ENCODE assay signal across 18 cellular contexts in the genomic region with DNA sequence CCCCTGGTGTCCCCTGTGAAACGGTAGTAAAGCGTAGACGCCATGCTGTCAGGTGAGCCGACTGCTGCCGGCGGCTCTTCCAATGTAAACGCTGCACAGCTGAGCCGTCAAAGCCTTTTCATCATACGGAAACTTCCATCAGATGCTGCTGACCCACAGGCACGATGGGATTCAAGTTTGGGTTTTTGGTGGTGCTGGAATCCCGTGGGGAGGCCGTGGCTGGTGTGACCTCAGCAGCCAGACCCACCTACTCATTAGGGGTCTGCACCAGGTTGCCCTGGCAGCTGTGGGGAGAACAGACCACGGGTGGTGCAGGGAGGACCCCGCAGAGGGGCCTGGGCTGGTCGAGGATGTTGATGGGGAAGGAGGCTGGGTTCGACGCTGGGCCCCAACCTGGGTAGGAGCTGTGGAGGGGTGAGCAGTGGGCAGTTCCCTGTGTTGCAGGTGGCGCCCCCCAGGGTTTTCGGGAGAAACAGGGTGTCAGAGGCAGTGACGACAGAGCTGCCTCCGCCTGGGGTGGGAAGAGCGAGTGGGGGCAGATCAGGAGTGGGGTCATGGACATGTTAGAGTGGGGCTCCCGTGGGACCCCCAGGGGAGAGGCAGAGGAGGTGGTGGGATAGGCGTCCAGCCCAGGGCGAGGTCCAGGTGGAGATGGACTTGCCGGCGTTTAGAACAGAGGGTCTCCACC. TPM values are rescaled to one million over a fixed set of nuclear protein-coding genes. Genes with fewer than 3 reads are reported as not detected.
A peak's percentile ranks its signal among the peaks of the same experiment; 100 is the strongest.
DNase-seq lines count a peak whose midpoint lies in the region; ATAC-seq, FAIRE-seq and TF ChIP-seq lines count a peak whose summit lies in the region.
"Had no signal": no experiment of that assay in that cellular context is flagged by ENCODE, and none has a peak within 500 bp of the region (broad histone marks: within the 10 kb centered on the region; RNA-seq: fewer than 3 reads in every experiment).

No MANE protein-coding gene starts in this region.

- H2AFZ ChIP-seq in PC-9, result no peak overlapping the region
- H2AFZ ChIP-seq in H1 (ENCODE audit: low read length), result no peak overlapping the region

- no peak overlapping the region for H3K4ac ChIP-seq in H1 (replicated peaks; ENCODE audit: insufficient read length, low read depth, low read length)

- peaks cover 5% of the 10 kb centered on the region for H3K27me3 Mint-ChIP-seq in activated CD4-positive, alpha-beta memory T cell treated with anti-CD3 and anti-CD28 coated beads for 36 hours
- peaks cover 5% of the 10 kb centered on the region for H3K27me3 Mint-ChIP-seq in activated CD4-positive, alpha-beta memory T cell treated with anti-CD3 and anti-CD28 coated beads, Interleukin-2, amount 10 ng/mL, durations not matched to agents 7 days and 5 days
- peaks cover 6 to 13% of the 10 kb centered on the region in 2 donors for H3K27me3 Mint-ChIP-seq in stimulated activated naive B cell treated with anti-CD40 and anti-IgM and Interleukin-4, amounts not matched to agents 10 μg/mL and 1 μg/mL and 100 μg/mL, for 72 hours

- peaks cover 12% of the 10 kb centered on the region; the same call in 1 of the 2 replicates for H3F3A ChIP-seq in PC-9 (ENCODE audit: insufficient read depth, low read depth)

- H3K56ac ChIP-seq in H1 (replicated peaks; ENCODE audit: insufficient read length, low read depth, low read length), result no peak overlapping the region

- no peak for TF ChIP-seq CTCF in PC-9 (conservative IDR thresholded peaks at IDR 0.05)
- TF ChIP-seq CTCF in H1 (IDR thresholded peaks at IDR 0.05; ENCODE audit: control extremely low read depth in 1 of 3, insufficient read depth in 1 of 3, low read depth in 1 of 3, low read length in 3 of 3), result peak in 1 of 3 experiments; percentile 6; a peak in 1 of 4 replicates
- no peak for TF ChIP-seq CTCF in vagina (IDR thresholded peaks at IDR 0.05)

- H3K79me1 ChIP-seq in H1 (ENCODE audit: low read depth, low read length), result no peaks in the 10 kb centered on the region

- H3K14ac ChIP-seq in H1 (ENCODE audit: insufficient read length), result no peak overlapping the region

- no peak overlapping the region for H3K4me2 ChIP-seq in PC-9
- H3K4me2 ChIP-seq in H1 (ENCODE audit: insufficient read depth in 1 of 2, low read depth in 2 of 2, low read length in 2 of 2), result no peak overlapping the region

- TF ChIP-seq EP300 in H1 (IDR thresholded peaks at IDR 0.05; ENCODE audit: borderline replicate concordance in 1 of 2, low read depth in 2 of 2, low read length in 2 of 2), result no peak

- ATAC-seq in stimulated activated naive B cell treated with anti-CD40 and anti-IgM and Interleukin-4, amounts not matched to agents 10 μg/mL and 1 μg/mL and 100 μg/mL, for 72 hours (replicated peaks), result no peak
- ATAC-seq: HCT116, Right ventricle myocardium inferior had no signal

- H3K9me3 Mint-ChIP-seq in activated CD4-positive, alpha-beta memory T cell treated with anti-CD3 and anti-CD28 coated beads for 36 hours, result no peaks in the 10 kb centered on the region
- no peaks in the 10 kb centered on the region for H3K9me3 Mint-ChIP-seq in activated CD4-positive, alpha-beta memory T cell treated with anti-CD3 and anti-CD28 coated beads, Interleukin-2, amount 10 ng/mL, durations not matched to agents 7 days and 5 days
- H3K9me3 Mint-ChIP-seq in stimulated activated naive B cell treated with anti-CD40 and anti-IgM and Interleukin-4, amounts not matched to agents 10 μg/mL and 1 μg/mL and 100 μg/mL, for 72 hours, result no peaks in the 10 kb centered on the region

- POLR2A ChIA-PET in activated CD4-positive, alpha-beta memory T cell treated with anti-CD3 and anti-CD28 coated beads for 36 hours (lab: Charles Lee), result no interaction called here
- POLR2A ChIA-PET in activated CD4-positive, alpha-beta memory T cell treated with anti-CD3 and anti-CD28 coated beads, Interleukin-2, amount 10 ng/mL, durations not matched to agents 7 days and 5 days (lab: Charles Lee), result interaction anchor here (1.0 to 1.1 kb wide), 2 partner anchors 9 to 13 kb away, joined by 5 read pairs; no protein-coding TSS in a partner anchor
- POLR2A ChIA-PET in PC-9 (lab: Charles Lee; ENCODE audit: unreplicated experiment) (no interaction called here), H1 (lab: Charles Lee; ENCODE audit: partially characterized antibody) (interaction anchor here (2.5 to 7.7 kb wide), 3 partner anchors 11 to 75 kb away, joined by 7 to 81 read pairs (median 48); a partner anchor contains a TSS)

- DNase-seq in activated CD4-positive, alpha-beta memory T cell treated with anti-CD3 and anti-CD28 coated beads for 36 hours, result no peak
- DNase-seq in activated CD4-positive, alpha-beta memory T cell treated with anti-CD3 and anti-CD28 coated beads, Interleukin-2, amount 10 ng/mL, durations not matched to agents 7 days and 5 days, result no peak
- DNase-seq in PC-9 (no peak), H1 (ENCODE audit: low read depth in 1 of 2, low spot score in 2 of 2) (no peak), cortex of kidney (lab: John Stamatoyannopoulos, UW) (no peak), vagina (ENCODE audit: extremely low spot score in 2 of 2) (no peak)
- no peak for DNase-seq in stimulated activated naive B cell treated with anti-CD40 and anti-IgM and Interleukin-4, amounts not matched to agents 10 μg/mL and 1 μg/mL and 100 μg/mL, for 72 hours
- DNase-seq: DMS153, KBM-7, MV-4-11, NCI-H1417, NCI-H187 treated with DMSO at 0.1 percent for 48 hours, NCI-H2171, NCI-H446 treated with DMSO at 0.1 percent for 48 hours had no signal

- H3K36me3 Mint-ChIP-seq in activated CD4-positive, alpha-beta memory T cell treated with anti-CD3 and anti-CD28 coated beads for 36 hours, result peaks cover 2% of the 10 kb centered on the region
- H3K36me3 Mint-ChIP-seq in activated CD4-positive, alpha-beta memory T cell treated with anti-CD3 and anti-CD28 coated beads, Interleukin-2, amount 10 ng/mL, durations not matched to agents 7 days and 5 days (ENCODE audit: low read depth), result peaks cover 12% of the 10 kb centered on the region
- H3K36me3 Mint-ChIP-seq in stimulated activated naive B cell treated with anti-CD40 and anti-IgM and Interleukin-4, amounts not matched to agents 10 μg/mL and 1 μg/mL and 100 μg/mL, for 72 hours, result peaks cover 24 to 36% of the 10 kb centered on the region in 2 donors

- FAIRE-seq in H1 (lab: Jason Lieb, UNC), result no peak

- H2BK20ac ChIP-seq in H1 (ENCODE audit: low read length), result no peak overlapping the region

- intact Hi-C loops in activated CD4-positive, alpha-beta memory T cell treated with anti-CD3 and anti-CD28 coated beads for 36 hours (cut with micrococcal nuclease), result no loop called here
- intact Hi-C loops in PC-9 (cut with micrococcal nuclease; ENCODE audit: unreplicated experiment) (no loop called here), vagina (cut with DNase I) (no loop called here)

- no peak overlapping the region for H4K91ac ChIP-seq in H1 (replicated peaks; ENCODE audit: insufficient read length, low read length)

- H3K27ac ChIP-seq in PC-9 (no peak overlapping the region), H1 (ENCODE audit: low read depth, low read length) (no peak overlapping the region), vagina (no peak overlapping the region)
- H3K27ac ChIP-seq: C4-2B had no signal

- H2BK120ac ChIP-seq in H1 (replicated peaks; ENCODE audit: low read depth, low read length), result no peak overlapping the region

- H3K27ac Mint-ChIP-seq in activated CD4-positive, alpha-beta memory T cell treated with anti-CD3 and anti-CD28 coated beads for 36 hours, result peak overlapping the region; percentile 28
- H3K27ac Mint-ChIP-seq in activated CD4-positive, alpha-beta memory T cell treated with anti-CD3 and anti-CD28 coated beads, Interleukin-2, amount 10 ng/mL, durations not matched to agents 7 days and 5 days, result no peak overlapping the region
- peak overlapping the region; percentile 92 for H3K27ac Mint-ChIP-seq in stimulated activated naive B cell treated with anti-CD40 and anti-IgM and Interleukin-4, amounts not matched to agents 10 μg/mL and 1 μg/mL and 100 μg/mL, for 72 hours

- no peak overlapping the region for H3K4me3 Mint-ChIP-seq in activated CD4-positive, alpha-beta memory T cell treated with anti-CD3 and anti-CD28 coated beads for 36 hours
- H3K4me3 Mint-ChIP-seq in activated CD4-positive, alpha-beta memory T cell treated with anti-CD3 and anti-CD28 coated beads, Interleukin-2, amount 10 ng/mL, durations not matched to agents 7 days and 5 days, result no peak overlapping the region
- H3K4me3 Mint-ChIP-seq in stimulated activated naive B cell treated with anti-CD40 and anti-IgM and Interleukin-4, amounts not matched to agents 10 μg/mL and 1 μg/mL and 100 μg/mL, for 72 hours, result no peak overlapping the region

- H3K4me1 ChIP-seq in PC-9 (replicated peaks; ENCODE audit: insufficient read depth) (no peaks in the 10 kb centered on the region), H1 (replicated peaks in 1 of 4; ENCODE audit: control insufficient read depth in 3 of 4, insufficient read depth in 4 of 4, low read length in 3 of 4) (no peaks in the 10 kb centered on the region), vagina (peaks cover 14% of the 10 kb centered on the region)

- H3K27me3 ChIP-seq in PC-9 (ENCODE audit: insufficient read depth, low read depth) (0 out of 2 replicates have a peak, but pooled peaks cover 1% of the 10 kb centered on the region), H1 (replicated peaks in 1 of 4; ENCODE audit: control insufficient read depth in 3 of 4, extremely low read depth in 1 of 4, insufficient read depth in 3 of 4, low read length in 3 of 4) (peaks cover 0 to under 1% (median under 1%) of the 10 kb centered on the region in 4 experiments; a peak in 2 of 7 replicates), vagina (no peaks in the 10 kb centered on the region)

- no peak overlapping the region for H3K9ac ChIP-seq in H1 (replicated peaks in 1 of 4; ENCODE audit: extremely low read depth in 1 of 4, low read depth in 3 of 4, low read length in 3 of 4)

- no peak overlapping the region for H2BK5ac ChIP-seq in H1 (ENCODE audit: low read depth, low read length)

- H3K79me2 ChIP-seq in PC-9 (ENCODE audit: low read depth), result no peaks in the 10 kb centered on the region
- H3K79me2 ChIP-seq in H1 (ENCODE audit: control insufficient read depth in 1 of 2, insufficient read depth in 2 of 2, low read length in 2 of 2), result no peaks in the 10 kb centered on the region

- H2BK15ac ChIP-seq in H1 (ENCODE audit: low read length), result no peak overlapping the region

- CTCF ChIA-PET in activated CD4-positive, alpha-beta memory T cell treated with anti-CD3 and anti-CD28 coated beads for 36 hours (lab: Charles Lee), result interaction anchor here (1.8 kb wide), 1 partner anchor 25 kb away, joined by 5 read pairs; no protein-coding TSS in a partner anchor
- CTCF ChIA-PET in activated CD4-positive, alpha-beta memory T cell treated with anti-CD3 and anti-CD28 coated beads, Interleukin-2, amount 10 ng/mL, durations not matched to agents 7 days and 5 days (lab: Charles Lee), result no interaction called here
- CTCF ChIA-PET in PC-9 (lab: Charles Lee) (no interaction called here), H1 (lab: Charles Lee; ENCODE audit: partially characterized antibody) (interaction anchor here (0.9 to 1.6 kb wide), 6 partner anchors 9 to 216 kb away, joined by 3 to 4 read pairs (median 3); no protein-coding TSS in a partner anchor)

- no peak overlapping the region for H2BK12ac ChIP-seq in H1 (ENCODE audit: low read depth, low read length)

- H3K23ac ChIP-seq in H1 (ENCODE audit: insufficient read length), result no peak overlapping the region

- no peak overlapping the region for H4K5ac ChIP-seq in H1 (ENCODE audit: insufficient read length, low read depth, low read length)

- peak overlapping the region; percentile 79; the same call in 1 of the 2 replicates for H4K8ac ChIP-seq in H1 (ENCODE audit: extremely low read depth, insufficient read depth, low read length)

- 91% methylated on average over 24 of the region's 27 CpGs; no CpG with 5 or more reads in 1 of the 2 experiments for WGBS in H1 (ENCODE audit: extremely low coverage in 1 of 2, insufficient coverage in 1 of 2, insufficient read length in 1 of 2, insufficient replicate concordance in 2 of 2, low coverage in 1 of 2, low lambda C conversion rate in 2 of 2, missing lambda C conversion rate in 1 of 2), 2 experiments

- H3K4me3 ChIP-seq in PC-9, result no peak overlapping the region
- no peak overlapping the region for H3K4me3 ChIP-seq in H1 (ENCODE audit: extremely low read depth in 1 of 4, insufficient read depth in 2 of 4, low read depth in 3 of 4, low read length in 4 of 4)
- H3K4me3 ChIP-seq in vagina, result no peak overlapping the region

- no peaks in the 10 kb centered on the region for H3K23me2 ChIP-seq in H1 (ENCODE audit: low read depth, low read length)

- BruUV-seq in PC-9 (replicated peaks; lab: Mats Ljungman, UMichigan), result TSS peak; percentile 2

- peaks cover 3% of the 10 kb centered on the region for H3K4me1 Mint-ChIP-seq in activated CD4-positive, alpha-beta memory T cell treated with anti-CD3 and anti-CD28 coated beads for 36 hours (ENCODE audit: low read depth)
- H3K4me1 Mint-ChIP-seq in activated CD4-positive, alpha-beta memory T cell treated with anti-CD3 and anti-CD28 coated beads, Interleukin-2, amount 10 ng/mL, durations not matched to agents 7 days and 5 days, result no peaks in the 10 kb centered on the region
- H3K4me1 Mint-ChIP-seq in stimulated activated naive B cell treated with anti-CD40 and anti-IgM and Interleukin-4, amounts not matched to agents 10 μg/mL and 1 μg/mL and 100 μg/mL, for 72 hours, result peaks cover 12 to 15% of the 10 kb centered on the region in 2 donors

- TF ChIP-seq RAD21 in H1 (IDR thresholded peaks at IDR 0.05 in 1 of 2, conservative IDR thresholded peaks at IDR 0.05 in 1 of 2; ENCODE audit: low read depth in 2 of 2, low read length in 2 of 2), result no peak

- TF ChIP-seq POLR2A in H1 (IDR thresholded peaks at IDR 0.05; ENCODE audit: control extremely low read depth in 1 of 2, low read depth in 2 of 2, low read length in 2 of 2) (no peak), vagina (IDR thresholded peaks at IDR 0.05) (no peak)

- H3K9me3 ChIP-seq in PC-9 (ENCODE audit: insufficient read depth, low read depth) (no peaks in the 10 kb centered on the region), H1 (ENCODE audit: insufficient read depth in 2 of 2, low read depth in 1 of 2, low read length in 1 of 2) (no peaks in the 10 kb centered on the region), vagina (no peaks in the 10 kb centered on the region)

- H4K20me1 ChIP-seq in PC-9 (ENCODE audit: insufficient read depth), result no peaks in the 10 kb centered on the region; the same call in 1 of the 2 replicates
- H4K20me1 ChIP-seq in H1 (replicated peaks in 1 of 2; ENCODE audit: control insufficient read depth in 1 of 2, insufficient read depth in 2 of 2, low read length in 2 of 2), result peaks cover 0 to 6% of the 10 kb centered on the region in 2 experiments

- H3K9me2 ChIP-seq in PC-9 (ENCODE audit: insufficient read depth), result no peaks in the 10 kb centered on the region

- no peak overlapping the region for H2AK5ac ChIP-seq in H1 (ENCODE audit: low read depth, low read length)

- H3K18ac ChIP-seq in H1 (ENCODE audit: extremely low read depth, low read length), result no peak overlapping the region

- H3K36me3 ChIP-seq in PC-9 (ENCODE audit: low read depth), result no peaks in the 10 kb centered on the region
- peaks cover 3 to 33% (median 7%) of the 10 kb centered on the region in 4 experiments; a peak in 5 of 8 replicates for H3K36me3 ChIP-seq in H1 (ENCODE audit: control insufficient read depth in 2 of 4, insufficient read depth in 4 of 4, low read length in 3 of 4)
- H3K36me3 ChIP-seq in vagina, result peaks cover 0 to 18% of the 10 kb centered on the region in 2 donors

RNA-seq across cellular contexts. Expression of a gene that starts 6.6 kb away (rescaled TPM):
- total RNA-seq in activated CD4-positive, alpha-beta memory T cell treated with anti-CD3 and anti-CD28 coated beads for 36 hours, result not detected
- under 1 TPM in 1 of 2 experiments, not detected in 1; 0.08 TPM for total RNA-seq in activated CD4-positive, alpha-beta memory T cell treated with anti-CD3 and anti-CD28 coated beads, Interleukin-2, amount 10 ng/mL, durations not matched to agents 7 days and 5 days
- total RNA-seq in PC-9 (2021) (0.11 and 0.13 TPM in 2 replicates), vagina (not detected)
- 0.45 and 0.63 TPM in 2 replicates for total RNA-seq in H1 (2021; fragmentation: NEBNext Ultra II Directional; extraction: Animal tissue kit (Norgen Biotek cat#: 25700))
- 1.0 and 2.0 TPM in 2 replicates for polyA plus RNA-seq in H1 (2011; rRNA removed)
- polyA plus RNA-seq in H1 (2011; cell fraction: cytosol; rRNA removed), result 1.4 TPM
- 8.4 TPM for polyA plus RNA-seq in H1 (2011; cell fraction: nucleus; rRNA removed)
- 0.14 to 1.1 TPM (median 0.78 TPM) in 4 replicates for polyA plus RNA-seq in H1 (2012, experiment 1 of 2)
- 0.13 TPM for polyA plus RNA-seq in H1 (2012, experiment 2 of 2)
- polyA plus RNA-seq in H1 (2013, experiment 1 of 2), result 0.93 TPM
- polyA plus RNA-seq in H1 (2013, experiment 2 of 2), result 0.74 TPM
- 0.27 and 0.28 TPM in 2 replicates for polyA minus RNA-seq in H1 (2011; rRNA and poly(A)+ RNA removed)
- polyA minus RNA-seq in H1 (2011; cell fraction: cytosol; rRNA and poly(A)+ RNA removed), result 0.29 TPM
- 1.1 TPM for polyA minus RNA-seq in H1 (2011; cell fraction: nucleus; rRNA and poly(A)+ RNA removed)
- total RNA-seq: A673 had no signal

RNA-seq across cellular contexts. Expression of a gene that starts 14.1 kb away (rescaled TPM):
- 100 to 1,000 TPM; 107 to 109 TPM for total RNA-seq in activated CD4-positive, alpha-beta memory T cell treated with anti-CD3 and anti-CD28 coated beads for 36 hours
- total RNA-seq in activated CD4-positive, alpha-beta memory T cell treated with anti-CD3 and anti-CD28 coated beads, Interleukin-2, amount 10 ng/mL, durations not matched to agents 7 days and 5 days, result 100 to 1,000 TPM; 181 TPM
- total RNA-seq in PC-9 (2021) (155 and 162 TPM in 2 replicates), vagina (130 TPM)
- total RNA-seq in H1 (2021; fragmentation: NEBNext Ultra II Directional; extraction: Animal tissue kit (Norgen Biotek cat#: 25700)), result 140 and 142 TPM in 2 replicates
- 243 and 343 TPM in 2 replicates for polyA plus RNA-seq in H1 (2011; rRNA removed)
- 180 TPM for polyA plus RNA-seq in H1 (2011; cell fraction: cytosol; rRNA removed)
- polyA plus RNA-seq in H1 (2011; cell fraction: nucleus; rRNA removed), result 1,170 TPM
- polyA plus RNA-seq in H1 (2012, experiment 1 of 2), result 46.9 to 137 TPM (median 125 TPM) in 4 replicates
- 87.4 TPM for polyA plus RNA-seq in H1 (2012, experiment 2 of 2)
- polyA plus RNA-seq in H1 (2013, experiment 1 of 2), result 171 TPM
- polyA plus RNA-seq in H1 (2013, experiment 2 of 2), result 163 TPM
- 45.5 and 54.1 TPM in 2 replicates for polyA minus RNA-seq in H1 (2011; rRNA and poly(A)+ RNA removed)
- 55.7 TPM for polyA minus RNA-seq in H1 (2011; cell fraction: cytosol; rRNA and poly(A)+ RNA removed)
- polyA minus RNA-seq in H1 (2011; cell fraction: nucleus; rRNA and poly(A)+ RNA removed), result 124 TPM

RNA-seq across cellular contexts. Expression of a gene that starts 14.5 kb away (rescaled TPM):
- not detected for total RNA-seq in activated CD4-positive, alpha-beta memory T cell treated with anti-CD3 and anti-CD28 coated beads for 36 hours
- total RNA-seq in activated CD4-positive, alpha-beta memory T cell treated with anti-CD3 and anti-CD28 coated beads, Interleukin-2, amount 10 ng/mL, durations not matched to agents 7 days and 5 days, result not detected
- total RNA-seq in PC-9 (2021) (not detected in 2 replicates), vagina (not detected)
- not detected in 2 replicates for total RNA-seq in H1 (2021; fragmentation: NEBNext Ultra II Directional; extraction: Animal tissue kit (Norgen Biotek cat#: 25700))
- polyA plus RNA-seq in H1 (2011; rRNA removed), result not detected in 2 replicates
- polyA plus RNA-seq in H1 (2011; cell fraction: cytosol; rRNA removed), result not detected
- polyA plus RNA-seq in H1 (2011; cell fraction: nucleus; rRNA removed), result not detected
- polyA plus RNA-seq in H1 (2012, experiment 1 of 2), result not detected in 4 replicates
- not detected for polyA plus RNA-seq in H1 (2012, experiment 2 of 2)
- not detected for polyA plus RNA-seq in H1 (2013, experiment 1 of 2)
- polyA plus RNA-seq in H1 (2013, experiment 2 of 2), result not detected
- polyA minus RNA-seq in H1 (2011; rRNA and poly(A)+ RNA removed), result under 0.01 TPM in 1 of 2 replicates, not detected in the other
- not detected for polyA minus RNA-seq in H1 (2011; cell fraction: cytosol; rRNA and poly(A)+ RNA removed)
- not detected for polyA minus RNA-seq in H1 (2011; cell fraction: nucleus; rRNA and poly(A)+ RNA removed)
- total RNA-seq: A673, Right ventricle myocardium inferior had no signal

RNA-seq across cellular contexts. Expression of a gene that starts 19.6 kb away (rescaled TPM):
- 100 to 1,000 TPM; 123 to 130 TPM for total RNA-seq in activated CD4-positive, alpha-beta memory T cell treated with anti-CD3 and anti-CD28 coated beads for 36 hours
- total RNA-seq in activated CD4-positive, alpha-beta memory T cell treated with anti-CD3 and anti-CD28 coated beads, Interleukin-2, amount 10 ng/mL, durations not matched to agents 7 days and 5 days, result 100 to 1,000 TPM; 513 to 519 TPM
- total RNA-seq in PC-9 (2021) (168 and 206 TPM in 2 replicates), vagina (76.1 TPM)
- 522 and 551 TPM in 2 replicates for total RNA-seq in H1 (2021; fragmentation: NEBNext Ultra II Directional; extraction: Animal tissue kit (Norgen Biotek cat#: 25700))
- 189 and 349 TPM in 2 replicates for polyA plus RNA-seq in H1 (2011; rRNA removed)
- polyA plus RNA-seq in H1 (2011; cell fraction: cytosol; rRNA removed), result 238 TPM
- 235 TPM for polyA plus RNA-seq in H1 (2011; cell fraction: nucleus; rRNA removed)
- polyA plus RNA-seq in H1 (2012, experiment 1 of 2), result 294 to 464 TPM (median 423 TPM) in 4 replicates
- polyA plus RNA-seq in H1 (2012, experiment 2 of 2), result 443 TPM
- polyA plus RNA-seq in H1 (2013, experiment 1 of 2), result 346 TPM
- polyA plus RNA-seq in H1 (2013, experiment 2 of 2), result 345 TPM
- polyA minus RNA-seq in H1 (2011; rRNA and poly(A)+ RNA removed), result 314 and 396 TPM in 2 replicates
- 453 TPM for polyA minus RNA-seq in H1 (2011; cell fraction: cytosol; rRNA and poly(A)+ RNA removed)
- polyA minus RNA-seq in H1 (2011; cell fraction: nucleus; rRNA and poly(A)+ RNA removed), result 127 TPM

RNA-seq across cellular contexts. Expression of a gene that starts 22.7 kb away (rescaled TPM):
- total RNA-seq in activated CD4-positive, alpha-beta memory T cell treated with anti-CD3 and anti-CD28 coated beads for 36 hours, result 10 to 100 TPM; 73.3 to 75.8 TPM
- total RNA-seq in activated CD4-positive, alpha-beta memory T cell treated with anti-CD3 and anti-CD28 coated beads, Interleukin-2, amount 10 ng/mL, durations not matched to agents 7 days and 5 days, result 10 to 100 TPM; 42.0 to 44.3 TPM
- total RNA-seq in PC-9 (2021), result 61.5 and 95.3 TPM in 2 replicates
- total RNA-seq in H1 (2021; fragmentation: NEBNext Ultra II Directional; extraction: Animal tissue kit (Norgen Biotek cat#: 25700)), result 87.7 and 90.1 TPM in 2 replicates
- 177 and 264 TPM in 2 replicates for polyA plus RNA-seq in H1 (2011; rRNA removed)
- polyA plus RNA-seq in H1 (2011; cell fraction: cytosol; rRNA removed), result 143 TPM
- 218 TPM for polyA plus RNA-seq in H1 (2011; cell fraction: nucleus; rRNA removed)
- polyA plus RNA-seq in H1 (2012, experiment 1 of 2), result 107 to 120 TPM (median 118 TPM) in 4 replicates
- polyA plus RNA-seq in H1 (2012, experiment 2 of 2), result 195 TPM
- 52.1 TPM for polyA plus RNA-seq in H1 (2013, experiment 1 of 2)
- 49.3 TPM for polyA plus RNA-seq in H1 (2013, experiment 2 of 2)
- 46.1 and 53.0 TPM in 2 replicates for polyA minus RNA-seq in H1 (2011; rRNA and poly(A)+ RNA removed)
- 101 TPM for polyA minus RNA-seq in H1 (2011; cell fraction: cytosol; rRNA and poly(A)+ RNA removed)
- 65.5 TPM for polyA minus RNA-seq in H1 (2011; cell fraction: nucleus; rRNA and poly(A)+ RNA removed)
- 66.8 TPM for total RNA-seq in vagina

Comparison
In these comparisons a context has a peak if more than half of its experiments do, and no peak if none do; other contexts are left out.
1. CTCF ChIA-PET loops: an anchor here in activated CD4-positive, alpha-beta memory T cell treated with anti-CD3 and anti-CD28 coated beads for 36 hours (1.8 kb wide) and H1 (0.9 to 1.6 kb wide); none called in activated CD4-positive, alpha-beta memory T cell treated with anti-CD3 and anti-CD28 coated beads, Interleukin-2, amount 10 ng/mL, durations not matched to agents 7 days and 5 days and PC-9.
2. POLR2A ChIA-PET loops: an anchor here in activated CD4-positive, alpha-beta memory T cell treated with anti-CD3 and anti-CD28 coated beads, Interleukin-2, amount 10 ng/mL, durations not matched to agents 7 days and 5 days (1.0 to 1.1 kb wide) and H1 (2.5 to 7.7 kb wide); none called in activated CD4-positive, alpha-beta memory T cell treated with anti-CD3 and anti-CD28 coated beads for 36 hours and PC-9.